ENCODE assay signal across 7 cellular contexts in genomic region chr22:26324150-26324549, GRCh38.
"Had no signal": no experiment of that assay in that cellular context is flagged by ENCODE, and none has a peak within 500 bp of the region (broad histone marks: within the 10 kb centered on the region; RNA-seq: fewer than 3 reads in every experiment).

No MANE protein-coding gene starts in this region.

- H3K9me3 Mint-ChIP-seq: HFFc6 had no signal

- H3K4me1 Mint-ChIP-seq: IgD-negative memory B cell had no signal

- FAIRE-seq: HepG2 had no signal

- DNase-seq: GM23248, GOT3, H7, HFFc6, KBM-7 had no signal

- H3K27ac Mint-ChIP-seq: HFFc6, IgD-negative memory B cell had no signal

- H3K4me3 Mint-ChIP-seq: HFFc6, IgD-negative memory B cell had no signal

- H3K36me3 Mint-ChIP-seq: IgD-negative memory B cell had no signal
